Comparison of ENCODE assay signal across 12 cellular contexts in genomic region chr11:3096909-3097395, GRCh38.
"Had no signal": no experiment of that assay in that cellular context is flagged by ENCODE, and none has a peak within 500 bp of the region (broad histone marks: within the 10 kb centered on the region; RNA-seq: fewer than 3 reads in every experiment).

No MANE protein-coding gene starts in this region.

- H3K4me1 ChIP-seq: parathyroid adenoma had no signal

- H3K9me3 ChIP-seq: heart left ventricle had no signal

- DNase-seq: activated CD4-positive, alpha-beta memory T cell treated with anti-CD3 and anti-CD28 coated beads for 36 hours; activated CD4-positive, alpha-beta T cell treated with anti-CD3 and anti-CD28 coated beads for 36 hours; activated naive CD8-positive, alpha-beta T cell treated with anti-CD3 and anti-CD28 coated beads for 36 hours; endodermal cell; left cardiac atrium; stimulated activated CD4-positive, alpha-beta T cell treated with anti-CD3 and anti-CD28 coated beads, Interleukin-4, amount 100 ng/mL, for 24 hours; stimulated activated naive CD8-positive, alpha-beta T cell treated with anti-CD3 and anti-CD28 coated beads, Interleukin-15, Interleukin-2, amounts not matched to agents 100 U/mL and 50 U/mL, for 24 hours; T-helper 2 cell had no signal

- H3K27me3 ChIP-seq: heart left ventricle had no signal

- ATAC-seq: activated CD4-positive, alpha-beta T cell treated with anti-CD3 and anti-CD28 coated beads for 36 hours; heart left ventricle; left cardiac atrium; stimulated activated naive CD8-positive, alpha-beta T cell treated with anti-CD3 and anti-CD28 coated beads, Interleukin-15, Interleukin-2, amounts not matched to agents 100 U/mL and 50 U/mL, for 24 hours had no signal

- H2AFZ ChIP-seq: parathyroid adenoma had no signal

- H3K79me2 ChIP-seq: parathyroid adenoma had no signal

- H3K4me3 ChIP-seq: heart left ventricle, lung, skin epidermis had no signal
